6 cellular contexts compared by ENCODE assay signal in the genomic region with DNA sequence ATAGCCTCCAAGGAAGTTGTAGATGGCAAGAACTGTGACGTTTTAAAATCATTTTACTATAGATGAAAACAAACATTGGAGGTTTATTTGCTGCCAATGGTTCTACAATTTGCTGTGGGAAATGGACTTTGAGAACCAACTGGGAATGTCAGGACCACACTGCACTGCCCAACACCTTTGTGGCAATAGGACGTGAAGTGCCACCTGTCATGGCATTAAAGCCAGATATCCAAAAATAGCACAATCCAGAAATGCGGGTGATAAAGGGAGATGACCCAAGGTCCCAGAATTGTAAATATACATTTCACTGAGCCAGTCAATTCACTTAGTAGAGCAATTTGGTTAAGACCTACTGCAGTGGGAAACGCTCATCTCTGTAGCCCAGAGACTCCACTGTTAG.
"Had no signal": no experiment of that assay in that cellular context is flagged by ENCODE, and none has a peak within 500 bp of the region (broad histone marks: within the 10 kb centered on the region; RNA-seq: fewer than 3 reads in every experiment).

No MANE protein-coding gene starts in this region.

- H3K4me3 Mint-ChIP-seq: IgD-negative memory B cell had no signal

- H3K9ac ChIP-seq: GM23248 had no signal

- H3K27me3 Mint-ChIP-seq: IgD-negative memory B cell had no signal

- H3K4me3 ChIP-seq: GM23248, HAP-1 had no signal

- H3K4me1 Mint-ChIP-seq: IgD-negative memory B cell had no signal

- H3K27ac ChIP-seq: GM23248 had no signal

- H3K9me3 ChIP-seq: HAP-1 had no signal

- DNase-seq: GM23248, GOT3, H7, KBM-7 had no signal

- H2AFZ ChIP-seq: GM23248 had no signal

- H3K27ac Mint-ChIP-seq: IgD-negative memory B cell had no signal

- H3K36me3 ChIP-seq: HAP-1 had no signal

- H3K36me3 Mint-ChIP-seq: IgD-negative memory B cell had no signal

- H3K4me1 ChIP-seq: HAP-1 had no signal

- H3K9me3 Mint-ChIP-seq: IgD-negative memory B cell had no signal
